Comparison of ENCODE assay signal across 11 cellular contexts in the genomic region with DNA sequence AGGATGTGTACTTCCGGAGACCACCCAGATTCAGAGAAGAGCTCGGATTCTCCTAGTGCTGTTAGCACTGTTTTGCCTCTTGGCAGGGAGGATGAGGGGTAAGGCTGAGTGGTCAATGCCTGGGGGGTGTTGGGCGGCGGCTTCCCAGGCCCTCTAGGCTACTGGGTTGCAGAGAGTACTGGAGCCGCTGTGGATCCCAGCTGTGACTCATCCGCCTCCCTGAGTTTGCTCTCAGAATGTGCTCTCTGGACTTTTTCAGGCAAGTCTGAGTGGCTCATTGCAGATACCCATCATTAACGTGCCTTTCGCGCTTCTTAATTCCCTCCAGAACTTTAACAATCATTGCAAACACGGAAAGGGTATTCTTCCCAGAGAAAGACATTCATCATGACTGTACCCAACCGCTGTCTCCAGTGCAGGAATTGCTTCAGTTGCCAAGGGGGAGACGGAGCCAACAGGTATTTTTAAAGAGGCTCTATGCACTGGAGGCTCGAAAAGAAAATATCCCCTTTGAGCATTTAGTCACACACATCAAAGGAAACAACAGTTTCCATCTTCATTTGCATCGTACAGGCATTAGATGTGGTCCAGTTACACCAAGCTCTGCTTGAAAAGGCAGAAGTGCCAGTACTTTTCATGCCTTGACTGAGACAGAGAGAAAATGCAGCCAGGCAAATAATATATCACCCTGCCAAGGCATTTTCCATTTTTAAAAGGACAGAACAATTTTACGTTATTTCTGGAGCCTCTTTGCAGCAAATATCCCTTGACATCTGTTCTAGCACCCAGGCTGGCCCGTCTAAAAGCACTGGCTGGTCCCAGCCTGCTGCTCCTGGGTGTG. TPM values are rescaled to one million over a fixed set of nuclear protein-coding genes. Genes with fewer than 3 reads are reported as not detected.
DNase-seq lines count a peak whose midpoint lies in the region; ATAC-seq and TF ChIP-seq lines count a peak whose summit lies in the region.
"Had no signal": no experiment of that assay in that cellular context is flagged by ENCODE, and none has a peak within 500 bp of the region (broad histone marks: within the 10 kb centered on the region; RNA-seq: fewer than 3 reads in every experiment).

No MANE protein-coding gene starts in this region.

- no peak for ATAC-seq in GM18870 (IDR thresholded peaks at IDR 0.05; ENCODE audit: unreplicated experiment)

- no peak for TF ChIP-seq CTCF in nephron progenitor cell (IDR thresholded peaks at IDR 0.05)

- H3K27ac Mint-ChIP-seq in nephron progenitor cell, result peak overlapping the region; percentile 85
- H3K27ac Mint-ChIP-seq: activated CD4-positive, alpha-beta T cell treated with anti-CD3 and anti-CD28 coated beads, Interleukin-2, amount 10 ng/mL, durations not matched to agents 7 days and 5 days; activated naive CD8-positive, alpha-beta T cell treated with anti-CD3 and anti-CD28 coated beads, Interleukin-2, amount 10 ng/mL, durations not matched to agents 7 days and 5 days; CD8-positive, alpha-beta memory T cell had no signal

- H3K4me1 Mint-ChIP-seq in nephron progenitor cell, result peaks cover 19% of the 10 kb centered on the region
- H3K4me1 Mint-ChIP-seq: activated naive CD8-positive, alpha-beta T cell treated with anti-CD3 and anti-CD28 coated beads, Interleukin-2, amount 10 ng/mL, durations not matched to agents 7 days and 5 days; CD8-positive, alpha-beta memory T cell had no signal

- no peak overlapping the region for H3K4me3 Mint-ChIP-seq in nephron progenitor cell
- H3K4me3 Mint-ChIP-seq: activated CD4-positive, alpha-beta T cell treated with anti-CD3 and anti-CD28 coated beads, Interleukin-2, amount 10 ng/mL, durations not matched to agents 7 days and 5 days; activated naive CD8-positive, alpha-beta T cell treated with anti-CD3 and anti-CD28 coated beads, Interleukin-2, amount 10 ng/mL, durations not matched to agents 7 days and 5 days; CD8-positive, alpha-beta memory T cell had no signal

- H3K36me3 Mint-ChIP-seq in nephron progenitor cell (ENCODE audit: low read depth), result no peaks in the 10 kb centered on the region
- H3K36me3 Mint-ChIP-seq: activated naive CD8-positive, alpha-beta T cell treated with anti-CD3 and anti-CD28 coated beads, Interleukin-2, amount 10 ng/mL, durations not matched to agents 7 days and 5 days; CD8-positive, alpha-beta memory T cell had no signal

- peaks cover 6% of the 10 kb centered on the region for H3K9me3 Mint-ChIP-seq in nephron progenitor cell
- H3K9me3 Mint-ChIP-seq: activated CD4-positive, alpha-beta T cell treated with anti-CD3 and anti-CD28 coated beads, Interleukin-2, amount 10 ng/mL, durations not matched to agents 7 days and 5 days; activated naive CD8-positive, alpha-beta T cell treated with anti-CD3 and anti-CD28 coated beads, Interleukin-2, amount 10 ng/mL, durations not matched to agents 7 days and 5 days; CD8-positive, alpha-beta memory T cell had no signal

- in situ Hi-C loops in Caki2 (cut with HindIII; ENCODE audit: low pct_unique_long_range_greater_than_20kb, low sequenced_read_pairs), result no loop called here
- in situ Hi-C loops in KBM-7 (cut with MboI; ENCODE audit: low pct_unique_long_range_greater_than_20kb, low sequenced_read_pairs), result no loop called here

- peaks cover 9% of the 10 kb centered on the region for H3K27me3 Mint-ChIP-seq in nephron progenitor cell (ENCODE audit: low read depth, poor library complexity)

- peak; percentile 22 for DNase-seq in Caki2 (ENCODE audit: low read depth)
- peak; percentile 78 for DNase-seq in NCI-H226
- DNase-seq in ecto neural progenitor cell (ENCODE audit: low spot score), result peak; percentile 58
- DNase-seq in nephron progenitor cell, result peak; percentile 11
- DNase-seq in cortex of kidney (lab: John Stamatoyannopoulos, UW), result no peak
- DNase-seq in superior temporal gyrus (ENCODE audit: extremely low spot score), result no peak
- DNase-seq in KBM-7, result no peak
- DNase-seq: activated CD4-positive, alpha-beta T cell treated with anti-CD3 and anti-CD28 coated beads, Interleukin-2, amount 10 ng/mL, durations not matched to agents 7 days and 5 days; activated naive CD8-positive, alpha-beta T cell treated with anti-CD3 and anti-CD28 coated beads, Interleukin-2, amount 10 ng/mL, durations not matched to agents 7 days and 5 days; CD8-positive, alpha-beta memory T cell had no signal

RNA-seq across cellular contexts. Expression of a gene that starts 14.3 kb away (rescaled TPM):
- total RNA-seq in Caki2 (2014; rRNA removed; shearing (Covaris generic); ENCODE audit: low replicate concordance), result 102 and 152 TPM in 2 replicates

Comparison
In these comparisons a context has a peak if more than half of its experiments do, and no peak if none do; other contexts are left out.
1. DNase-seq: peak in Caki2 (single experiment), NCI-H226 (single experiment), ecto neural progenitor cell (single experiment) and nephron progenitor cell (single experiment); none in cortex of kidney (single experiment), superior temporal gyrus (single experiment) and KBM-7 (single experiment).